8 cellular contexts compared by ENCODE assay signal in genomic region chr1:205812271-205812877, GRCh38. TPM values are rescaled to one million over a fixed set of nuclear protein-coding genes. Genes with fewer than 3 reads are reported as not detected.
DNase-seq lines count a peak whose midpoint lies in the region; FAIRE-seq and TF ChIP-seq lines count a peak whose summit lies in the region.

No MANE protein-coding gene starts in this region.

- peak overlapping the region; percentile 40 for H3K27ac Mint-ChIP-seq in MCF 10A (ENCODE audit: low read depth, unreplicated experiment)

- peaks cover 13% of the 10 kb centered on the region for H3K36me3 Mint-ChIP-seq in MCF 10A (ENCODE audit: insufficient read depth, unreplicated experiment)

- TF ChIP-seq CTCF in A673 (conservative IDR thresholded peaks at IDR 0.05; ENCODE audit: low read depth, low read length) (no peak), GM13977 (IDR thresholded peaks at IDR 0.05; ENCODE audit: extremely low read depth, insufficient read depth, missing control alignments) (no peak), MCF 10A (IDR thresholded peaks at IDR 0.05; ENCODE audit: unreplicated experiment) (no peak)

- H3K36me3 ChIP-seq in A673 (ENCODE audit: insufficient read depth, low read length, poor library complexity, severe bottlenecking) (peaks cover 7% of the 10 kb centered on the region), small intestine (ENCODE audit: control insufficient read depth in 2 of 2, insufficient read depth in 2 of 2, low read length in 2 of 2) (no peaks in the 10 kb centered on the region)

- H3K4me3 Mint-ChIP-seq in MCF 10A (ENCODE audit: unreplicated experiment), result peak overlapping the region; percentile 87

- WGBS in small intestine, 3 donors, result 5 to 8% (median 7%) methylated on average over 13 to 16 of the region's 16 CpGs

- H3K9me3 ChIP-seq in A673 (ENCODE audit: low read depth, low read length, poor library complexity, severe bottlenecking) (no peaks in the 10 kb centered on the region), small intestine (ENCODE audit: control insufficient read depth, low read depth) (no peaks in the 10 kb centered on the region)

- intact Hi-C loops in A673 (cut with micrococcal nuclease; ENCODE audit: unreplicated experiment) (loop anchor here (2.0 kb wide), 1 partner anchor 64 kb away; no protein-coding TSS in a partner anchor), MCF 10A (cut with micrococcal nuclease) (loop anchor here (5.0 kb wide), 1 partner anchor 65 kb away; no protein-coding TSS in a partner anchor)

- in situ Hi-C loops in GM13977 (cut with MboI; ENCODE audit: low pct_unique_long_range_greater_than_20kb, low sequenced_read_pairs, unreplicated experiment), result no loop called here

- TSS peak; percentile 57 for BruUV-seq in A673 (replicated peaks; lab: Mats Ljungman, UMichigan)
- no TSS peak for BruUV-seq in MCF 10A (replicated peaks; lab: Mats Ljungman, UMichigan)

- H3K27me3 ChIP-seq in A673 (replicated peaks; ENCODE audit: insufficient read depth, low read depth, low read length, poor library complexity), result peaks cover 1% of the 10 kb centered on the region
- H3K27me3 ChIP-seq in small intestine (ENCODE audit: control insufficient read depth in 2 of 2, insufficient read depth in 2 of 2, low read length in 2 of 2), result no peaks in the 10 kb centered on the region

- no peaks in the 10 kb centered on the region for H3K9me3 Mint-ChIP-seq in MCF 10A (ENCODE audit: unreplicated experiment)

- no peaks in the 10 kb centered on the region for H3K27me3 Mint-ChIP-seq in MCF 10A (ENCODE audit: insufficient read depth, unreplicated experiment)

- H3K27ac ChIP-seq in A673 (ENCODE audit: low read depth, low read length, poor library complexity, severe bottlenecking), result peak overlapping the region; percentile 74
- H3K27ac ChIP-seq in small intestine (ENCODE audit: low read depth in 1 of 2, low read length in 1 of 2), result peak overlapping the region in 1 of 2 donors; percentile 78

- POLR2A ChIA-PET in A673 (lab: Charles Lee; ENCODE audit: low non-redundant PET) (no interaction called here), MCF 10A (lab: Yijun Ruan, JAX) (interaction anchor here (0.6 to 5.1 kb wide), 23 partner anchors 8 to 1298 kb away, joined by 3 to 32 read pairs (median 4); partner anchors contain the start of genes NUCKS1 and RAB29)

- H3K4me1 Mint-ChIP-seq in MCF 10A (ENCODE audit: insufficient read depth, unreplicated experiment), result peaks cover 42% of the 10 kb centered on the region

- FAIRE-seq in small intestine (lab: Jason Lieb, UNC), result no peak

- CTCF ChIA-PET in A673 (lab: Charles Lee) (no interaction called here), MCF 10A (lab: Yijun Ruan, JAX) (interaction anchor here (0.7 to 4.8 kb wide), 6 partner anchors 8 to 165 kb away, joined by 3 to 41 read pairs (median 4); no protein-coding TSS in a partner anchor)

- DNase-seq in A673 (ENCODE audit: low spot score) (peak; percentile 33), GM13977 (ENCODE audit: low spot score) (peak; percentile 55), NCI-H526 treated with DMSO at 0.1 percent for 48 hours (lab: John Stamatoyannopoulos, UW) (peak; percentile 16), MCF 10A (ENCODE audit: unreplicated experiment) (peak; percentile 36), iPS-NIHi11 (ENCODE audit: low spot score) (peak; percentile 71), small intestine (no peak), cortex of kidney (lab: John Stamatoyannopoulos, UW) (no peak), DMS153 treated with DMSO at 0.1 percent for 48 hours (lab: John Stamatoyannopoulos, UW; ENCODE audit: unreplicated experiment) (no peak)

- H3K4me1 ChIP-seq in A673 (ENCODE audit: insufficient read depth, low read length, poor library complexity, severe bottlenecking) (peaks cover 20% of the 10 kb centered on the region), small intestine (ENCODE audit: control insufficient read depth in 2 of 2, insufficient read depth in 1 of 2, low read depth in 1 of 2, low read length in 1 of 2) (peaks cover 0 to 6% of the 10 kb centered on the region in 2 donors)

- H3K4me3 ChIP-seq in A673 (ENCODE audit: low read depth, low read length, poor library complexity, severe bottlenecking) (peak overlapping the region; percentile 84), small intestine (ENCODE audit: low read depth in 1 of 2, low read length in 2 of 2) (peak overlapping the region; percentile 80 to 84)

RNA-seq across cellular contexts. Expression of gene SLC41A1, which starts 0.6 kb away (rescaled TPM):
- total RNA-seq in A673 (2021) (16.1 and 19.5 TPM in 2 replicates), MCF 10A (2022) (48.8 and 49.7 TPM in 2 replicates)
- polyA plus RNA-seq in small intestine, result 1 to 10 TPM in 2 of 3 donors, under 1 TPM in 1; 0.89 to 9.4 (median 3.2) TPM

RNA-seq across cellular contexts. Expression of gene RAB29, which starts 37.1 kb away (rescaled TPM):
- 7.9 and 9.5 TPM in 2 replicates for total RNA-seq in A673 (2021)
- 33.6 and 44.8 TPM in 2 replicates for total RNA-seq in MCF 10A (2022)
- 10 to 100 TPM in 1 of 3 donors, 1 to 10 TPM in 2; 7.4 to 10.3 (median 7.6) TPM for polyA plus RNA-seq in small intestine

RNA-seq across cellular contexts. Expression of gene PM20D1, which starts 37.6 kb away (rescaled TPM):
- total RNA-seq in A673 (2021) (not detected in 2 replicates), MCF 10A (2022) (not detected in 2 replicates)
- polyA plus RNA-seq in small intestine, result under 1 TPM in 1 of 3 donors, not detected in 2; 0.19 TPM

Comparison
In these comparisons a context has a peak if more than half of its experiments do, and no peak if none do; other contexts are left out.
1. DNase-seq: peak in A673 (single experiment), GM13977 (single experiment), NCI-H526 treated with DMSO at 0.1 percent for 48 hours (single experiment), MCF 10A (single experiment) and iPS-NIHi11 (single experiment); none in small intestine (single experiment), cortex of kidney (single experiment) and DMS153 treated with DMSO at 0.1 percent for 48 hours (single experiment).